In genomic region chr17:44688675-44689491, GRCh38 we compare ENCODE assay signal across 8 cellular contexts. TPM values are rescaled to one million over a fixed set of nuclear protein-coding genes. Genes with fewer than 3 reads are reported as not detected.
DNase-seq lines count a peak whose midpoint lies in the region; ATAC-seq and TF ChIP-seq lines count a peak whose summit lies in the region.

No MANE protein-coding gene starts in this region.

- H3K36me3 ChIP-seq in NT2/D1 (ENCODE audit: insufficient read depth, insufficient read length, low read length) (peaks cover 35% of the 10 kb centered on the region), mucosa of rectum (ENCODE audit: control insufficient read depth in 2 of 2, insufficient read depth in 2 of 2, low read length in 2 of 2) (peaks cover 0 to 7% of the 10 kb centered on the region in 2 donors)

- H3K4me3 ChIP-seq in NT2/D1 (ENCODE audit: insufficient read length, low read depth) (peak overlapping the region; percentile 93), coronary artery (peak overlapping the region; percentile 81), mucosa of rectum (ENCODE audit: low read length in 2 of 2) (peak overlapping the region; percentile 71 to 99)

- intact Hi-C loops in Right ventricle myocardium inferior (cut with DNase I) (no loop called here), left ventricle myocardium superior (cut with micrococcal nuclease) (no loop called here)

- H3K27ac ChIP-seq in coronary artery (peak overlapping the region; percentile 73 to 88), mucosa of rectum (ENCODE audit: low read depth in 2 of 2, low read length in 2 of 2) (peak overlapping the region in 1 of 2 donors; percentile 82)

- no peaks in the 10 kb centered on the region for H3K27me3 ChIP-seq in NT2/D1 (ENCODE audit: insufficient read depth, insufficient read length)
- no peaks in the 10 kb centered on the region for H3K27me3 ChIP-seq in mucosa of rectum (ENCODE audit: control insufficient read depth in 2 of 2, insufficient read depth in 2 of 2, low read length in 2 of 2)

- no peaks in the 10 kb centered on the region for H3K4me1 ChIP-seq in NT2/D1 (ENCODE audit: insufficient read depth, insufficient read length)
- peaks cover 10 to 12% of the 10 kb centered on the region in 2 donors for H3K4me1 ChIP-seq in mucosa of rectum (ENCODE audit: control insufficient read depth in 2 of 2, insufficient read depth in 2 of 2, low read length in 2 of 2)

- TF ChIP-seq CTCF in coronary artery (IDR thresholded peaks at IDR 0.05), result no peak

- H3K9me3 ChIP-seq in NT2/D1 (ENCODE audit: insufficient read depth, low read length) (no peaks in the 10 kb centered on the region), mucosa of rectum (ENCODE audit: control insufficient read depth in 2 of 2, low read length in 2 of 2) (no peaks in the 10 kb centered on the region)

- ATAC-seq in Right ventricle myocardium inferior, result peak; percentile 18
- no peak for ATAC-seq in left ventricle myocardium superior
- no peak for ATAC-seq in GM21619 (IDR thresholded peaks at IDR 0.05; ENCODE audit: unreplicated experiment)

- H3K9ac ChIP-seq in NT2/D1 (ENCODE audit: insufficient read length, low read depth) (peak overlapping the region; percentile 94), mucosa of rectum (ENCODE audit: low read depth in 1 of 2, low read length in 2 of 2) (peak overlapping the region; percentile 74 to 92)

- DNase-seq in Right ventricle myocardium inferior (ENCODE audit: missing footprints) (no peak), left ventricle myocardium superior (no peak), NT2/D1 (ENCODE audit: low read depth, low spot score) (no peak), coronary artery (ENCODE audit: low spot score) (no peak), NCI-H2196 treated with DMSO at 0.1 percent for 48 hours (lab: John Stamatoyannopoulos, UW; ENCODE audit: unreplicated experiment) (no peak), mesenteric fat pad (ENCODE audit: low spot score) (no peak)

RNA-seq across cellular contexts. Expression of gene CCDC43, which starts 0.7 kb away (rescaled TPM):
- total RNA-seq in Right ventricle myocardium inferior, result 25.6 TPM
- total RNA-seq in left ventricle myocardium superior, result 31.0 TPM
- total RNA-seq in mesenteric fat pad, result 16.5 TPM

RNA-seq across cellular contexts. Expression of gene DBF4B, which starts 19.6 kb away (rescaled TPM):
- 3.8 TPM for total RNA-seq in Right ventricle myocardium inferior
- 4.9 TPM for total RNA-seq in left ventricle myocardium superior
- 5.2 TPM for total RNA-seq in mesenteric fat pad

RNA-seq across cellular contexts. Expression of gene MEIOC, which starts 32.6 kb away (rescaled TPM):
- total RNA-seq in Right ventricle myocardium inferior (0.11 TPM), left ventricle myocardium superior (not detected), mesenteric fat pad (not detected)
